11 cellular contexts compared by ENCODE assay signal in genomic region chr4:93829531-93830089, GRCh38. TPM values are rescaled to one million over a fixed set of nuclear protein-coding genes. Genes with fewer than 3 reads are reported as not detected.
A peak's percentile ranks its signal among the peaks of the same experiment; 100 is the strongest.
DNase-seq lines count a peak whose midpoint lies in the region; ATAC-seq and TF ChIP-seq lines count a peak whose summit lies in the region.
"Had no signal": no experiment of that assay in that cellular context is flagged by ENCODE, and none has a peak within 500 bp of the region (broad histone marks: within the 10 kb centered on the region; RNA-seq: fewer than 3 reads in every experiment).

No MANE protein-coding gene starts in this region.

- peak overlapping the region; percentile 71 for H2AFZ ChIP-seq in IMR-90 (replicated peaks; ENCODE audit: low read length, poor library complexity)

- H3K27me3 ChIP-seq in IMR-90 (ENCODE audit: control insufficient read depth, insufficient read depth, low read length): peaks cover 69% of the 10 kb centered on the region

- DNase-seq in IMR-90 (no peak), glomerular visceral epithelial cell (ENCODE audit: extremely low spot score) (peak; percentile 9), posterior vena cava (ENCODE audit: low spot score) (peak; percentile 79), HuH-7.5 (ENCODE audit: low spot score) (no peak), substantia nigra (lab: John Stamatoyannopoulos, UW) (no peak), OCI-M1 (lab: John Stamatoyannopoulos, UW) (no peak)
- DNase-seq: naive thymus-derived CD8-positive, alpha-beta T cell; T-helper 1 cell had no signal

- in situ Hi-C loops in IMR-90 (cut with MboI; ENCODE audit: low sequenced_read_pairs): no loop called here

- no peaks in the 10 kb centered on the region for H4K20me1 ChIP-seq in IMR-90 (ENCODE audit: insufficient read depth, low read length)

- no TSS peak for BruUV-seq in IMR-90 (replicated peaks; lab: Mats Ljungman, UMichigan)

- H3K4me3 ChIP-seq in IMR-90 (ENCODE audit: insufficient read depth, low read depth, low read length): no peak overlapping the region

- POLR2A ChIA-PET in IMR-90 (lab: Charles Lee; ENCODE audit: unreplicated experiment): no interaction called here

- H4K8ac ChIP-seq in IMR-90 (ENCODE audit: low read depth in 2 of 2, low read length in 2 of 2): no peak overlapping the region

- H4K91ac ChIP-seq in IMR-90 (ENCODE audit: insufficient read depth, low read depth, low read length): no peak overlapping the region

- no peak overlapping the region for H3K14ac ChIP-seq in IMR-90 (replicated peaks; ENCODE audit: low read depth, low read length)

- dilution Hi-C loops in IMR-90 (cut with HindIII; ENCODE audit: low sequenced_read_pairs, unreplicated experiment): no loop called here

- H3K18ac ChIP-seq in IMR-90 (ENCODE audit: low read depth, low read length): no peak overlapping the region

- H2BK15ac ChIP-seq in IMR-90 (ENCODE audit: low read depth, low read length): no peak overlapping the region

- WGBS in IMR-90 (ENCODE audit: extremely low coverage in 2 of 2, insufficient read length in 1 of 2), 2 experiments: 0% methylated on average over 6 of the region's 41 CpGs; no CpG with 5 or more reads in 1 of the 2 experiments

- H2AK9ac ChIP-seq in IMR-90 (replicated peaks; ENCODE audit: low read depth, low read length, poor library complexity): no peak overlapping the region

- no peak overlapping the region for H4K5ac ChIP-seq in IMR-90 (ENCODE audit: low read depth, low read length)

- no peak overlapping the region for H3K9ac ChIP-seq in IMR-90 (ENCODE audit: low read depth, low read length)

- H2BK20ac ChIP-seq in IMR-90 (ENCODE audit: low read depth, low read length): no peak overlapping the region

- H3K4me1 ChIP-seq in IMR-90 (ENCODE audit: control insufficient read depth, insufficient read depth, low read length): no peaks in the 10 kb centered on the region

- ATAC-seq in GM18511 (IDR thresholded peaks at IDR 0.05; ENCODE audit: unreplicated experiment): peak; percentile 18
- ATAC-seq in IMR-90 (ENCODE audit: low read depth): no peak; the same call in 1 of the 2 replicates
- ATAC-seq in HG03460 (IDR thresholded peaks at IDR 0.05; ENCODE audit: unreplicated experiment): no peak
- ATAC-seq: naive thymus-derived CD8-positive, alpha-beta T cell had no signal

- H2AK5ac ChIP-seq in IMR-90 (ENCODE audit: low read depth, low read length): no peak overlapping the region

- H2BK120ac ChIP-seq in IMR-90 (ENCODE audit: low read depth, low read length): no peak overlapping the region

- H3K9me3 ChIP-seq in IMR-90 (ENCODE audit: control insufficient read depth, insufficient read depth, low read length): peaks cover 2% of the 10 kb centered on the region; the same call in 1 of the 2 replicates

- intact Hi-C loops in IMR-90 (cut with micrococcal nuclease): no loop called here
- intact Hi-C loops in posterior vena cava (cut with DNase I): no loop called here

- H3K4ac ChIP-seq in IMR-90 (ENCODE audit: low read depth, low read length): no peak overlapping the region

- no peak overlapping the region for H3K23ac ChIP-seq in IMR-90 (ENCODE audit: low read depth, low read length)

- peak overlapping the region; percentile 59; the same call in 1 of the 2 replicates for H3K4me2 ChIP-seq in IMR-90 (ENCODE audit: low read depth, low read length)

- TF ChIP-seq POLR2A in IMR-90 (IDR thresholded peaks at IDR 0.05; ENCODE audit: low read depth, low read length): no peak

- no peak overlapping the region for H3K27ac ChIP-seq in IMR-90 (ENCODE audit: insufficient read depth, low read length)
- no peak overlapping the region for H3K27ac ChIP-seq in substantia nigra (ENCODE audit: low read depth, low read length, poor library complexity, severe bottlenecking)

- no peaks in the 10 kb centered on the region for H3K79me1 ChIP-seq in IMR-90 (ENCODE audit: low read depth in 1 of 2, low read length in 2 of 2)

- TF ChIP-seq RAD21 in IMR-90 (IDR thresholded peaks at IDR 0.05; ENCODE audit: low read length): no peak

- H2BK5ac ChIP-seq in IMR-90 (ENCODE audit: low read depth, low read length, poor library complexity, severe bottlenecking): no peak overlapping the region

- H3K9me1 ChIP-seq in IMR-90 (ENCODE audit: insufficient read depth, low read length): no peaks in the 10 kb centered on the region

- CTCF ChIA-PET in IMR-90 (lab: Yijun Ruan, JAX): no interaction called here

- H3K56ac ChIP-seq in IMR-90 (ENCODE audit: extremely low read depth, insufficient read depth, low read length): no peak overlapping the region

- no peak for TF ChIP-seq CTCF in IMR-90 (conservative IDR thresholded peaks at IDR 0.05; ENCODE audit: low read depth, low read length)

- H3K36me3 ChIP-seq in IMR-90 (ENCODE audit: control insufficient read depth, insufficient read depth, low read length): no peaks in the 10 kb centered on the region

TF ChIP-seq in IMR-90, 13 proteins besides CTCF, POLR2A, EP300 and RAD21:
- TF ChIP-seq MAZ (IDR thresholded peaks at IDR 0.05; ENCODE audit: borderline replicate concordance, low read depth, low read length) (no peak), MXI1 (IDR thresholded peaks at IDR 0.05; ENCODE audit: borderline replicate concordance, low read depth, low read length) (no peak), RCOR1 (IDR thresholded peaks at IDR 0.05; ENCODE audit: insufficient replicate concordance, low read length) (no peak), RFX5 (IDR thresholded peaks at IDR 0.05; ENCODE audit: low read depth, low read length) (no peak), SMC3 (IDR thresholded peaks at IDR 0.05; ENCODE audit: low read depth, low read length) (no peak), MAFK (IDR thresholded peaks at IDR 0.05; ENCODE audit: low read depth, low read length) (no peak)

RNA-seq across cellular contexts. Expression of gene ATOH1, which starts 1.1 kb away (rescaled TPM):
- not detected in 2 replicates for total RNA-seq in IMR-90 (2012; rRNA removed)
- polyA plus RNA-seq in IMR-90 (2012; rRNA removed): not detected in 2 replicates
- not detected in 2 replicates for polyA plus RNA-seq in IMR-90 (2012; cell fraction: cytosol; rRNA removed)
- polyA plus RNA-seq in IMR-90 (2012; cell fraction: nucleus; rRNA removed; ENCODE audit: low replicate concordance): not detected in 2 replicates
- not detected for total RNA-seq in posterior vena cava
- total RNA-seq: frontal cortex; naive thymus-derived CD8-positive, alpha-beta T cell had no signal
- polyA plus RNA-seq: naive thymus-derived CD8-positive, alpha-beta T cell had no signal

Comparison
In these comparisons a context has a peak if more than half of its experiments do, and no peak if none do; other contexts are left out.
1. DNase-seq: peak in glomerular visceral epithelial cell (single experiment) and posterior vena cava (single experiment); none in IMR-90 (single experiment), HuH-7.5 (single experiment), substantia nigra (0 of 49) and OCI-M1 (single experiment).